In genomic region chr1:39798859-39799769, GRCh38 we compare ENCODE assay signal across 8 cellular contexts. TPM values are rescaled to one million over a fixed set of nuclear protein-coding genes. Genes with fewer than 3 reads are reported as not detected.
DNase-seq lines count a peak whose midpoint lies in the region; ATAC-seq and TF ChIP-seq lines count a peak whose summit lies in the region.
"Not testable (repeated sequence)": the region's sequence is repeated elsewhere in the genome, so short reads cannot be mapped to it uniquely, and the experiment has no call there.

No MANE protein-coding gene starts in this region.

- not testable (repeated sequence) for H3K36me3 ChIP-seq in CD8-positive, alpha-beta T cell (ENCODE audit: insufficient read depth, low read length); right lobe of liver

- H3K27me3 ChIP-seq in CD8-positive, alpha-beta T cell (ENCODE audit: insufficient read depth, low read length); right lobe of liver: not testable (repeated sequence)

- TF ChIP-seq POLR2A in right lobe of liver (IDR thresholded peaks at IDR 0.05) = not testable (repeated sequence)

- not testable (repeated sequence) for H3K27me3 Mint-ChIP-seq in CD8-positive, alpha-beta T cell (ENCODE audit: low read depth); chondrocyte (ENCODE audit: low read depth)

- not testable (repeated sequence) for H3K4me1 Mint-ChIP-seq in CD8-positive, alpha-beta T cell (ENCODE audit: low read depth); chondrocyte (ENCODE audit: low read depth)

- POLR2A ChIA-PET in CD8-positive, alpha-beta T cell (lab: Charles Lee) = interaction anchor here (0.7 to 1.7 kb wide), 3 partner anchors 10 to 194 kb away, joined by 3 to 5 read pairs (median 3); partner anchors contain the start of genes BMP8B and PPIE

- CTCF ChIA-PET in CD8-positive, alpha-beta T cell (lab: Charles Lee) = interaction anchor here (0.5 to 2.4 kb wide), 13 partner anchors 9 to 770 kb away, joined by 3 to 14 read pairs (median 4); partner anchors contain the start of genes BMP8B, MYCL and NT5C1A

- not testable (repeated sequence) for TF ChIP-seq CTCF in CD8-positive, alpha-beta T cell (IDR thresholded peaks at IDR 0.05); chondrocyte (IDR thresholded peaks at IDR 0.05); right lobe of liver (IDR thresholded peaks at IDR 0.05)

- peak overlapping the region; percentile 41 for H3K27ac ChIP-seq in CD8-positive, alpha-beta T cell (ENCODE audit: low read depth, low read length)
- not testable (repeated sequence) for H3K27ac ChIP-seq in right lobe of liver

- intact Hi-C loops in CD8-positive, alpha-beta T cell (cut with DNase I, micrococcal nuclease) = loop anchor here (1.0 to 2.0 kb wide), 2 partner anchors 78 to 193 kb away; no protein-coding TSS in a partner anchor
- intact Hi-C loops in right lobe of liver (cut with DNase I) = not testable (repeated sequence)

- H3K27ac Mint-ChIP-seq in CD8-positive, alpha-beta T cell = peak overlapping the region; percentile 90
- not testable (repeated sequence) for H3K27ac Mint-ChIP-seq in chondrocyte (ENCODE audit: unreplicated experiment)

- not testable (repeated sequence) for H3K9me3 ChIP-seq in CD8-positive, alpha-beta T cell (ENCODE audit: low read length); right lobe of liver

- peak overlapping the region; percentile 67 for H3K4me3 Mint-ChIP-seq in CD8-positive, alpha-beta T cell
- not testable (repeated sequence) for H3K4me3 Mint-ChIP-seq in chondrocyte (ENCODE audit: unreplicated experiment)

- peak; percentile 97 for ATAC-seq in CD8-positive, alpha-beta T cell
- ATAC-seq in GM19324 (IDR thresholded peaks at IDR 0.05; ENCODE audit: low FRiP score, unreplicated experiment) (peak; percentile 77), HG03135 (IDR thresholded peaks at IDR 0.05; ENCODE audit: unreplicated experiment) (peak; percentile 92), right lobe of liver (peak; percentile 76 to 90 (median 86))

- H3K36me3 Mint-ChIP-seq in CD8-positive, alpha-beta T cell; chondrocyte (ENCODE audit: low read depth): not testable (repeated sequence)

- H3K4me1 ChIP-seq in CD8-positive, alpha-beta T cell (ENCODE audit: insufficient read depth, low read length); right lobe of liver: not testable (repeated sequence)

- H3K4me3 ChIP-seq in CD8-positive, alpha-beta T cell (ENCODE audit: low read depth, low read length) = peak overlapping the region; percentile 14
- H3K4me3 ChIP-seq in right lobe of liver = peak overlapping the region in 1 of 3 donors; percentile 9

- H3K9me3 Mint-ChIP-seq in CD8-positive, alpha-beta T cell; chondrocyte (ENCODE audit: low read depth): not testable (repeated sequence)

- peak; percentile 73 to 92 (median 82) for DNase-seq in CD8-positive, alpha-beta T cell
- peak; percentile 92 for DNase-seq in NCI-H526 treated with DMSO at 0.1 percent for 48 hours (lab: John Stamatoyannopoulos, UW)
- DNase-seq in activated CD4-positive, alpha-beta T cell treated with anti-CD3 and anti-CD28 coated beads for 48 hours = peak; percentile 92
- DNase-seq in chondrocyte (ENCODE audit: low spot score) = peak; percentile 20
- peak; percentile 69 to 77 (median 70) for DNase-seq in right lobe of liver
- DNase-seq in stimulated activated CD4-positive, alpha-beta T cell treated with anti-CD3 and anti-CD28 coated beads, TNF-alpha, amount 100 ng/mL, for 1 hour (ENCODE audit: low read depth in 3 of 3, low spot score in 1 of 3) = peak; percentile 64 to 72 (median 68)

- WGBS in right lobe of liver (ENCODE audit: insufficient coverage, low coverage, low lambda C conversion rate, missing lambda C conversion rate) = 41% methylated on average over 10 of the region's 26 CpGs

RNA-seq across cellular contexts. Expression of gene BMP8B, which starts 10.4 kb away (rescaled TPM):
- under 1 TPM; 0.19 to 0.24 TPM for total RNA-seq in CD8-positive, alpha-beta T cell
- total RNA-seq in chondrocyte = 0.07 to 0.25 TPM (median 0.18 TPM) in 3 replicates
- total RNA-seq in right lobe of liver = 1 to 10 TPM in 2 of 6 experiments, under 1 TPM in 4; 0.04 to 2.2 (median 0.79) TPM

RNA-seq across cellular contexts. Expression of gene OXCT2, which starts 28.0 kb away (rescaled TPM):
- under 1 TPM; 0.83 to 0.95 TPM for total RNA-seq in CD8-positive, alpha-beta T cell
- total RNA-seq in chondrocyte = 0.29 to 0.72 TPM in 2 of 3 replicates, not detected in the other
- 1 to 10 TPM in 2 of 6 experiments, under 1 TPM in 3, not detected in 1; 0.12 to 2.4 (median 0.35) TPM for total RNA-seq in right lobe of liver

Comparison
In these comparisons a context has a peak if more than half of its experiments do, and no peak if none do; other contexts are left out.
1. DNase-seq: peak in every context shown above with its lines; median percentile 92 in NCI-H526 treated with DMSO at 0.1 percent for 48 hours; 92 in activated CD4-positive, alpha-beta T cell treated with anti-CD3 and anti-CD28 coated beads for 48 hours; 82 in CD8-positive, alpha-beta T cell; 70 in right lobe of liver; 68 in stimulated activated CD4-positive, alpha-beta T cell treated with anti-CD3 and anti-CD28 coated beads, TNF-alpha, amount 100 ng/mL, for 1 hour; 20 in chondrocyte.